In genomic region chr17:1709971-1710806, GRCh38 we compare ENCODE assay signal across 1 cellular context.
TF ChIP-seq lines count a peak whose summit lies in the region.

A gene with protein sequence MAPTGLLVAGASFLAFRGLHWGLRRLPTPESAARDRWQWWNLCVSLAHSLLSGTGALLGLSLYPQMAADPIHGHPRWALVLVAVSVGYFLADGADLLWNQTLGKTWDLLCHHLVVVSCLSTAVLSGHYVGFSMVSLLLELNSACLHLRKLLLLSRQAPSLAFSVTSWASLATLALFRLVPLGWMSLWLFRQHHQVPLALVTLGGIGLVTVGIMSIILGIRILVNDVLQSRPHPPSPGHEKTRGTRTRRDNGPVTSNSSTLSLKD (minus strand): TSS chr17:1710377. CDS start chr17:1710242, 135 bp downstream.

TF ChIP-seq in K562, 482 proteins besides CTCF, POLR2A, EP300 and RAD21 (continued from another document and continues in another):
- TF ChIP-seq RCOR1 (IDR thresholded peaks at IDR 0.05; ENCODE audit: borderline replicate concordance in 1 of 2, low read depth in 2 of 2, low read length in 2 of 2) (no peak), TBP (optimal IDR thresholded peaks at IDR 0.05; ENCODE audit: low read depth, low read length) (no peak), PHB (CRISPR knock-in tag; IDR thresholded peaks at IDR 0.05) (peak; percentile 44; the same call in 1 of the 2 replicates), NONO (IDR thresholded peaks at IDR 0.05; ENCODE audit: low read depth in 2 of 2, low read length in 1 of 2) (peak in 1 of 2 experiments; percentile 60; a peak in 1 of 4 replicates), MCM2 (IDR thresholded peaks at IDR 0.05; ENCODE audit: low read depth) (no peak), HMG20A (CRISPR knock-in tag; conservative IDR thresholded peaks at IDR 0.05) (no peak), C11orf30 (IDR thresholded peaks at IDR 0.05; ENCODE audit: low read depth) (no peak), TRIM24 (IDR thresholded peaks at IDR 0.05) (no peak), MAZ (CRISPR knock-in tag; conservative IDR thresholded peaks at IDR 0.05 in 1 of 2, IDR thresholded peaks at IDR 0.05 in 1 of 2) (peak; percentile 59 to 60; a peak in 2 of 4 replicates), ZBTB33 (CRISPR knock-in tag; IDR thresholded peaks at IDR 0.05) (no peak), ZNF197 (CRISPR knock-in tag; IDR thresholded peaks at IDR 0.05; ENCODE audit: low read depth) (no peak), NKRF (IDR thresholded peaks at IDR 0.05; ENCODE audit: borderline replicate concordance) (no peak), SMARCC2 (IDR thresholded peaks at IDR 0.05; ENCODE audit: low read depth) (no peak), SMARCA4 (IDR thresholded peaks at IDR 0.05) (peak; percentile 38; the same call in 1 of the 2 replicates), SRSF9 (IDR thresholded peaks at IDR 0.05; ENCODE audit: borderline replicate concordance, low read depth, low read length) (no peak), NR2C2 (CRISPR knock-in tag; IDR thresholded peaks at IDR 0.05) (no peak), NR2C2 (tag; IDR thresholded peaks at IDR 0.05) (peak; percentile 94), NR4A1 (CRISPR knock-in tag; IDR thresholded peaks at IDR 0.05) (no peak), NR4A1 (tag; IDR thresholded peaks at IDR 0.05) (no peak), SRSF3 (IDR thresholded peaks at IDR 0.05; ENCODE audit: insufficient read depth, low read length) (no peak), NR1H2 (CRISPR knock-in tag; IDR thresholded peaks at IDR 0.05) (no peak), RUNX1 (IDR thresholded peaks at IDR 0.05; ENCODE audit: low read depth) (no peak), NR2F6 (CRISPR knock-in tag; IDR thresholded peaks at IDR 0.05) (no peak), NR3C1 (CRISPR knock-in tag; IDR thresholded peaks at IDR 0.05) (no peak), ETS2 (tag; IDR thresholded peaks at IDR 0.05; ENCODE audit: borderline replicate concordance, poor library complexity, severe bottlenecking) (no peak), ARNT (IDR thresholded peaks at IDR 0.05) (no peak), ELF2 (CRISPR knock-in tag; IDR thresholded peaks at IDR 0.05) (no peak), ZNF280B (CRISPR knock-in tag; IDR thresholded peaks at IDR 0.05) (no peak), ZNF318 (IDR thresholded peaks at IDR 0.05; ENCODE audit: borderline replicate concordance in 1 of 2, low read depth in 1 of 2) (no peak), SETDB1 (IDR thresholded peaks at IDR 0.05; ENCODE audit: low read length) (no peak), CGGBP1 (CRISPR knock-in tag; IDR thresholded peaks at IDR 0.05) (no peak), ZNF175 (CRISPR knock-in tag; IDR thresholded peaks at IDR 0.05; ENCODE audit: low read depth) (0 out of 2 replicates have a peak, but pooled peaks have one; percentile 2)
- TF ChIP-seq, protein P1, sequence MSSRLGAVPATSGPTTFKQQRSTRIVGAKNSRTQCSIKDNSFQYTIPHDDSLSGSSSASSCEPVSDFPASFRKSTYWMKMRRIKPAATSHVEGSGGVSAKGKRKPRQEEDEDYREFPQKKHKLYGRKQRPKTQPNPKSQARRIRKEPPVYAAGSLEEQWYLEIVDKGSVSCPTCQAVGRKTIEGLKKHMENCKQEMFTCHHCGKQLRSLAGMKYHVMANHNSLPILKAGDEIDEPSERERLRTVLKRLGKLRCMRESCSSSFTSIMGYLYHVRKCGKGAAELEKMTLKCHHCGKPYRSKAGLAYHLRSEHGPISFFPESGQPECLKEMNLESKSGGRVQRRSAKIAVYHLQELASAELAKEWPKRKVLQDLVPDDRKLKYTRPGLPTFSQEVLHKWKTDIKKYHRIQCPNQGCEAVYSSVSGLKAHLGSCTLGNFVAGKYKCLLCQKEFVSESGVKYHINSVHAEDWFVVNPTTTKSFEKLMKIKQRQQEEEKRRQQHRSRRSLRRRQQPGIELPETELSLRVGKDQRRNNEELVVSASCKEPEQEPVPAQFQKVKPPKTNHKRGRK (tag; IDR thresholded peaks at IDR 0.05): no peak
- TF ChIP-seq, protein P2, sequence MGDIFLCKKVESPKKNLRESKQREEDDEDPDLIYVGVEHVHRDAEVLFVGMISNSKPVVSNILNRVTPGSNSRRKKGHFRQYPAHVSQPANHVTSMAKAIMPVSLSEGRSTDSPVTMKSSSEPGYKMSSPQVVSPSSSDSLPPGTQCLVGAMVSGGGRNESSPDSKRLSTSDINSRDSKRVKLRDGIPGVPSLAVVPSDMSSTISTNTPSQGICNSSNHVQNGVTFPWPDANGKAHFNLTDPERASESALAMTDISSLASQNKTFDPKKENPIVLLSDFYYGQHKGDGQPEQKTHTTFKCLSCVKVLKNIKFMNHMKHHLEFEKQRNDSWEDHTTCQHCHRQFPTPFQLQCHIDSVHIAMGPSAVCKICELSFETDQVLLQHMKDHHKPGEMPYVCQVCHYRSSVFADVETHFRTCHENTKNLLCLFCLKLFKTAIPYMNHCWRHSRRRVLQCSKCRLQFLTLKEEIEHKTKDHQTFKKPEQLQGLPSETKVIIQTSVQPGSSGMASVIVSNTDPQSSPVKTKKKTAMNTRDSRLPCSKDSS (IDR thresholded peaks at IDR 0.05; ENCODE audit: low read depth, partially characterized antibody): no peak
- TF ChIP-seq, protein P3, sequence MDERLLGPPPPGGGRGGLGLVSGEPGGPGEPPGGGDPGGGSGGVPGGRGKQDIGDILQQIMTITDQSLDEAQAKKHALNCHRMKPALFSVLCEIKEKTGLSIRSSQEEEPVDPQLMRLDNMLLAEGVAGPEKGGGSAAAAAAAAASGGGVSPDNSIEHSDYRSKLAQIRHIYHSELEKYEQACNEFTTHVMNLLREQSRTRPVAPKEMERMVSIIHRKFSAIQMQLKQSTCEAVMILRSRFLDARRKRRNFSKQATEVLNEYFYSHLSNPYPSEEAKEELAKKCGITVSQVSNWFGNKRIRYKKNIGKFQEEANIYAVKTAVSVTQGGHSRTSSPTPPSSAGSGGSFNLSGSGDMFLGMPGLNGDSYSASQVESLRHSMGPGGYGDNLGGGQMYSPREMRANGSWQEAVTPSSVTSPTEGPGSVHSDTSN (CRISPR knock-in tag; IDR thresholded peaks at IDR 0.05; ENCODE audit: low read depth): no peak
- TF ChIP-seq, protein P3 (tag; conservative IDR thresholded peaks at IDR 0.05; ENCODE audit: low read depth): no peak
- TF ChIP-seq, protein P4, sequence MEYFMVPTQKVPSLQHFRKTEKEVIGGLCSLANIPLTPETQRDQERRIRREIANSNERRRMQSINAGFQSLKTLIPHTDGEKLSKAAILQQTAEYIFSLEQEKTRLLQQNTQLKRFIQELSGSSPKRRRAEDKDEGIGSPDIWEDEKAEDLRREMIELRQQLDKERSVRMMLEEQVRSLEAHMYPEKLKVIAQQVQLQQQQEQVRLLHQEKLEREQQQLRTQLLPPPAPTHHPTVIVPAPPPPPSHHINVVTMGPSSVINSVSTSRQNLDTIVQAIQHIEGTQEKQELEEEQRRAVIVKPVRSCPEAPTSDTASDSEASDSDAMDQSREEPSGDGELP (CRISPR knock-in tag; IDR thresholded peaks at IDR 0.05; ENCODE audit: borderline replicate concordance): peak; percentile 37; the same call in 1 of the 2 replicates
